ENCODE assay signal across 10 cellular contexts in the genomic region with DNA sequence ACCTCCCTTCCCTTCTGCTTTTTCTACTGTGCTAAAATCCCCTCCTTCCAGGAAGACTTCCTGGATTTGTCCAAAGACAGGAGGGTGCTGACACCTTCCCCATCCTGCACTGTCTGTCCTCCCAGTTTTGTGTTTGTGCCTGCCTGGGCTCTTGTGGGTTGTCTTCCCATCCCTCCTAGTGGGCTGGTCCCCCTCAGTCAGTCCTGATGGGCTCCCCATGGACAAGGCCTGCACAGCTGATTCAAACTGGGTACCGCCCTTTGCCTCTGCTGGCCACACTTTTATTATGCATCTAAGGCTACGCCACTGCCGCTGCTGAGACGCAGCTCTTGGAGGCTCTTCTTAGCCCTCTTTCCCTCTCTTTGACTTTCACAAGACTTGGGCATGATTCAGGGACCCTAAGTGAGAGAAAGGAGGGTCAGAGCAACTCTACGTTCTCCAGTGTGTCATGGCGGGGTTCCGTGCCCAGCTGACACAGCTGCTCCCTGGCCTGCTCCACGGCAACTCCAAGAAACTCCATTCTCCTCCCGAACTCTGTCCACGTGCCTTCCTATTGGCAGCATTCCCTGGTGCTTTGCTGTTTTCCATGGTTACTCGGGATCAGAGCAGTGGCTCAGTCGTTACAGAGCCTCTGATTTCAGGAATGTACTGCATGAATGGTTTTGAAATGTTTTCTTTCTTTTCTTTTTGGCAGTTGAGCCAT. TPM values are rescaled to one million over a fixed set of nuclear protein-coding genes. Genes with fewer than 3 reads are reported as not detected.
DNase-seq lines count a peak whose midpoint lies in the region; ATAC-seq and TF ChIP-seq lines count a peak whose summit lies in the region.
"Had no signal": no experiment of that assay in that cellular context is flagged by ENCODE, and none has a peak within 500 bp of the region (broad histone marks: within the 10 kb centered on the region; RNA-seq: fewer than 3 reads in every experiment).

No MANE protein-coding gene starts in this region.

- H3K79me2 ChIP-seq in SK-N-SH (ENCODE audit: insufficient read depth), result no peaks in the 10 kb centered on the region

- ATAC-seq in SK-N-SH treated with all-trans-retinoic acid at 6 μM for 48 hours (peak; percentile 50), HG02938 (IDR thresholded peaks at IDR 0.05; ENCODE audit: unreplicated experiment) (no peak)

- no peak overlapping the region for H3K27ac ChIP-seq in SK-N-SH (ENCODE audit: low read depth in 2 of 2, low read length in 1 of 2)
- peak overlapping the region; percentile 50 to 57 for H3K27ac ChIP-seq in uterus

- H4K20me1 ChIP-seq in SK-N-SH (ENCODE audit: insufficient read depth), result no peaks in the 10 kb centered on the region

- DNase-seq in SK-N-SH (no peak), globus pallidus (ENCODE audit: low spot score) (peak; percentile 78), non-pigmented ciliary epithelial cell (ENCODE audit: low read depth) (peak; percentile 9), uterus (peak; percentile 66 to 76), NCI-H2171 (lab: John Stamatoyannopoulos, UW) (no peak), islet precursor cell (no peak)

- intact Hi-C loops in uterus (cut with DNase I; ENCODE audit: low total_unique reads), result loop anchor here (5.0 kb wide), 1 partner anchor 506 kb away; no protein-coding TSS in a partner anchor

- H3K4me3 ChIP-seq in SK-N-SH (ENCODE audit: low read depth in 2 of 2, low read length in 1 of 2), result no peak overlapping the region
- H3K4me3 ChIP-seq in uterus, result no peak overlapping the region

- TF ChIP-seq POLR2A in uterus (IDR thresholded peaks at IDR 0.05), result no peak

- no peak for TF ChIP-seq EP300 in SK-N-SH (IDR thresholded peaks at IDR 0.05; ENCODE audit: borderline replicate concordance in 1 of 2, low read depth in 1 of 2, low read length in 1 of 2)

- peaks cover 7% of the 10 kb centered on the region; the same call in 1 of the 2 replicates for H3K9me3 ChIP-seq in SK-N-SH
- H3K9me3 ChIP-seq in uterus, result no peaks in the 10 kb centered on the region

- POLR2A ChIA-PET in SK-N-SH (lab: Yijun Ruan, JAX), result no interaction called here

- H3K36me3 ChIP-seq in SK-N-SH (replicated peaks in 1 of 2; ENCODE audit: control insufficient read depth in 1 of 2, insufficient read depth in 2 of 2, low read length in 1 of 2) (no peaks in the 10 kb centered on the region), uterus (no peaks in the 10 kb centered on the region)

- no peak overlapping the region for H2AFZ ChIP-seq in SK-N-SH (ENCODE audit: low read depth)

- WGBS in SK-N-SH (ENCODE audit: low lambda C conversion rate), result 47% methylated on average over 12 of the region's 12 CpGs

- H3F3A ChIP-seq in SK-N-SH (replicated peaks; ENCODE audit: insufficient read depth), result no peaks in the 10 kb centered on the region

- CTCF ChIA-PET in SK-N-SH (lab: Yijun Ruan, JAX), result interaction anchor here (0.6 to 6.6 kb wide), 21 partner anchors 7 to 610 kb away, joined by 3 to 111 read pairs (median 9); no protein-coding TSS in a partner anchor

- no peak for TF ChIP-seq CTCF in SK-N-SH (IDR thresholded peaks at IDR 0.05)
- no peak for TF ChIP-seq CTCF in uterus (IDR thresholded peaks at IDR 0.05)

- no peaks in the 10 kb centered on the region for H3K9me2 ChIP-seq in SK-N-SH

- H3K4me1 ChIP-seq in SK-N-SH (ENCODE audit: control insufficient read depth in 1 of 2, insufficient read depth in 2 of 2, low read depth in 1 of 2, low read length in 1 of 2) (no peaks in the 10 kb centered on the region), uterus (no peaks in the 10 kb centered on the region)

- H3K27me3 ChIP-seq in SK-N-SH (ENCODE audit: insufficient read depth) (peaks cover 48% of the 10 kb centered on the region), uterus (no peaks in the 10 kb centered on the region)

- no peak for TF ChIP-seq RAD21 in SK-N-SH (IDR thresholded peaks at IDR 0.05; ENCODE audit: low read length)

- no peak overlapping the region for H3K9ac ChIP-seq in SK-N-SH

- no peak overlapping the region; the same call in 1 of the 2 replicates for H3K4me2 ChIP-seq in SK-N-SH

TF ChIP-seq in SK-N-SH treated with all-trans-retinoic acid at 6 μM for 48 hours, 23 proteins besides CTCF, POLR2A, EP300 and RAD21:
- TF ChIP-seq ZFP3 (CRISPR knock-in tag; IDR thresholded peaks at IDR 0.05) (no peak), CSDC2 (CRISPR knock-in tag; IDR thresholded peaks at IDR 0.05) (no peak), ARNTL (CRISPR knock-in tag; IDR thresholded peaks at IDR 0.05; ENCODE audit: borderline replicate concordance, low read depth) (no peak), TOX (CRISPR knock-in tag; IDR thresholded peaks at IDR 0.05; ENCODE audit: borderline replicate concordance) (no peak), ZC3H10 (CRISPR knock-in tag; IDR thresholded peaks at IDR 0.05) (no peak), ESRRG (CRISPR knock-in tag; IDR thresholded peaks at IDR 0.05) (no peak)

TF ChIP-seq in SK-N-SH, 30 proteins besides CTCF, POLR2A, EP300 and RAD21 (continues in another document):
- TF ChIP-seq MXI1 (IDR thresholded peaks at IDR 0.05; ENCODE audit: low read depth, low read length) (no peak), RFX5 (IDR thresholded peaks at IDR 0.05; ENCODE audit: low read length) (no peak), RCOR1 (IDR thresholded peaks at IDR 0.05; ENCODE audit: low read length) (no peak), SMC3 (IDR thresholded peaks at IDR 0.05; ENCODE audit: low read depth, low read length) (no peak), JUND (IDR thresholded peaks at IDR 0.05) (no peak), NFIC (IDR thresholded peaks at IDR 0.05; ENCODE audit: borderline replicate concordance) (no peak), MEF2A (IDR thresholded peaks at IDR 0.05; ENCODE audit: borderline replicate concordance, low read depth) (no peak), FOXM1 (IDR thresholded peaks at IDR 0.05; ENCODE audit: low read depth) (no peak), EZH2phosphoT487 (IDR thresholded peaks at IDR 0.05; ENCODE audit: borderline replicate concordance, low read depth) (no peak), ELF1 (IDR thresholded peaks at IDR 0.05) (no peak), GATA2 (CRISPR knock-in tag; IDR thresholded peaks at IDR 0.05) (no peak), TEAD4 (IDR thresholded peaks at IDR 0.05; ENCODE audit: borderline replicate concordance, insufficient read depth) (no peak), CHD2 (IDR thresholded peaks at IDR 0.05; ENCODE audit: low read length, partially characterized antibody) (no peak), FOXJ3 (CRISPR knock-in tag; IDR thresholded peaks at IDR 0.05) (no peak), NRF1 (IDR thresholded peaks at IDR 0.05; ENCODE audit: low read depth, low read length) (no peak), RXRA (IDR thresholded peaks at IDR 0.05; ENCODE audit: borderline replicate concordance, low read depth) (no peak)
- TF ChIP-seq, protein P1, sequence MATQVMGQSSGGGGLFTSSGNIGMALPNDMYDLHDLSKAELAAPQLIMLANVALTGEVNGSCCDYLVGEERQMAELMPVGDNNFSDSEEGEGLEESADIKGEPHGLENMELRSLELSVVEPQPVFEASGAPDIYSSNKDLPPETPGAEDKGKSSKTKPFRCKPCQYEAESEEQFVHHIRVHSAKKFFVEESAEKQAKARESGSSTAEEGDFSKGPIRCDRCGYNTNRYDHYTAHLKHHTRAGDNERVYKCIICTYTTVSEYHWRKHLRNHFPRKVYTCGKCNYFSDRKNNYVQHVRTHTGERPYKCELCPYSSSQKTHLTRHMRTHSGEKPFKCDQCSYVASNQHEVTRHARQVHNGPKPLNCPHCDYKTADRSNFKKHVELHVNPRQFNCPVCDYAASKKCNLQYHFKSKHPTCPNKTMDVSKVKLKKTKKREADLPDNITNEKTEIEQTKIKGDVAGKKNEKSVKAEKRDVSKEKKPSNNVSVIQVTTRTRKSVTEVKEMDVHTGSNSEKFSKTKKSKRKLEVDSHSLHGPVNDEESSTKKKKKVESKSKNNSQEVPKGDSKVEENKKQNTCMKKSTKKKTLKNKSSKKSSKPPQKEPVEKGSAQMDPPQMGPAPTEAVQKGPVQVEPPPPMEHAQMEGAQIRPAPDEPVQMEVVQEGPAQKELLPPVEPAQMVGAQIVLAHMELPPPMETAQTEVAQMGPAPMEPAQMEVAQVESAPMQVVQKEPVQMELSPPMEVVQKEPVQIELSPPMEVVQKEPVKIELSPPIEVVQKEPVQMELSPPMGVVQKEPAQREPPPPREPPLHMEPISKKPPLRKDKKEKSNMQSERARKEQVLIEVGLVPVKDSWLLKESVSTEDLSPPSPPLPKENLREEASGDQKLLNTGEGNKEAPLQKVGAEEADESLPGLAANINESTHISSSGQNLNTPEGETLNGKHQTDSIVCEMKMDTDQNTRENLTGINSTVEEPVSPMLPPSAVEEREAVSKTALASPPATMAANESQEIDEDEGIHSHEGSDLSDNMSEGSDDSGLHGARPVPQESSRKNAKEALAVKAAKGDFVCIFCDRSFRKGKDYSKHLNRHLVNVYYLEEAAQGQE (IDR thresholded peaks at IDR 0.05; ENCODE audit: low read depth, low read length), result no peak
- TF ChIP-seq, protein P2, sequence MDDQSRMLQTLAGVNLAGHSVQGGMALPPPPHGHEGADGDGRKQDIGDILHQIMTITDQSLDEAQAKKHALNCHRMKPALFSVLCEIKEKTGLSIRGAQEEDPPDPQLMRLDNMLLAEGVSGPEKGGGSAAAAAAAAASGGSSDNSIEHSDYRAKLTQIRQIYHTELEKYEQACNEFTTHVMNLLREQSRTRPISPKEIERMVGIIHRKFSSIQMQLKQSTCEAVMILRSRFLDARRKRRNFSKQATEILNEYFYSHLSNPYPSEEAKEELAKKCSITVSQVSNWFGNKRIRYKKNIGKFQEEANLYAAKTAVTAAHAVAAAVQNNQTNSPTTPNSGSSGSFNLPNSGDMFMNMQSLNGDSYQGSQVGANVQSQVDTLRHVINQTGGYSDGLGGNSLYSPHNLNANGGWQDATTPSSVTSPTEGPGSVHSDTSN (IDR thresholded peaks at IDR 0.05), result no peak
- TF ChIP-seq, protein P3, sequence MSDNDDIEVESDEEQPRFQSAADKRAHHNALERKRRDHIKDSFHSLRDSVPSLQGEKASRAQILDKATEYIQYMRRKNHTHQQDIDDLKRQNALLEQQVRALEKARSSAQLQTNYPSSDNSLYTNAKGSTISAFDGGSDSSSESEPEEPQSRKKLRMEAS (IDR thresholded peaks at IDR 0.05; ENCODE audit: low read depth), result no peak

RNA-seq across cellular contexts. Expression of a gene that starts 3.8 kb away (rescaled TPM):
- not detected in 2 replicates for polyA plus RNA-seq in SK-N-SH (2012; rRNA removed)
- not detected in 2 replicates for polyA plus RNA-seq in SK-N-SH (2012; cell fraction: cytosol; rRNA removed)
- polyA plus RNA-seq in SK-N-SH (2012; cell fraction: nucleus; rRNA removed), result not detected in 2 replicates
- total RNA-seq in uterus, result under 1 TPM in 1 of 4 donors, not detected in 3; 0.76 TPM
- total RNA-seq: OCI-LY7, subcutaneous adipose tissue had no signal

RNA-seq across cellular contexts. Expression of a gene that starts 14.4 kb away (rescaled TPM):
- not detected in 2 replicates for polyA plus RNA-seq in SK-N-SH (2012; rRNA removed)
- not detected in 2 replicates for polyA plus RNA-seq in SK-N-SH (2012; cell fraction: cytosol; rRNA removed)
- not detected in 2 replicates for polyA plus RNA-seq in SK-N-SH (2012; cell fraction: nucleus; rRNA removed)
- under 1 TPM in 1 of 4 donors, not detected in 3; 0.14 TPM for total RNA-seq in uterus
- total RNA-seq: OCI-LY7, subcutaneous adipose tissue had no signal

RNA-seq across cellular contexts. Expression of a gene that starts 35.1 kb away (rescaled TPM):
- polyA plus RNA-seq in SK-N-SH (2012; rRNA removed), result not detected in 2 replicates
- polyA plus RNA-seq in SK-N-SH (2012; cell fraction: cytosol; rRNA removed), result not detected in 2 replicates
- not detected in 2 replicates for polyA plus RNA-seq in SK-N-SH (2012; cell fraction: nucleus; rRNA removed)
- not detected for total RNA-seq in uterus
- total RNA-seq: OCI-LY7, subcutaneous adipose tissue had no signal

RNA-seq across cellular contexts. Expression of a gene that starts 49.9 kb away (rescaled TPM):
- 0.03 TPM in 1 of 2 replicates, not detected in the other for polyA plus RNA-seq in SK-N-SH (2012; rRNA removed)
- not detected in 2 replicates for polyA plus RNA-seq in SK-N-SH (2012; cell fraction: cytosol; rRNA removed)
- polyA plus RNA-seq in SK-N-SH (2012; cell fraction: nucleus; rRNA removed), result not detected in 2 replicates
- under 1 TPM in 1 of 4 donors, not detected in 3; 0.21 TPM for total RNA-seq in uterus
- total RNA-seq: OCI-LY7, subcutaneous adipose tissue had no signal

Comparison
In these comparisons a context has a peak if more than half of its experiments do, and no peak if none do; other contexts are left out.
1. DNase-seq: peak in globus pallidus (single experiment), non-pigmented ciliary epithelial cell (single experiment) and uterus (2 of 2); none in SK-N-SH (single experiment), NCI-H2171 (single experiment) and islet precursor cell (single experiment).
2. H3K27ac ChIP-seq: peak in uterus (2 of 2); none in SK-N-SH (0 of 2).